In the genomic region with DNA sequence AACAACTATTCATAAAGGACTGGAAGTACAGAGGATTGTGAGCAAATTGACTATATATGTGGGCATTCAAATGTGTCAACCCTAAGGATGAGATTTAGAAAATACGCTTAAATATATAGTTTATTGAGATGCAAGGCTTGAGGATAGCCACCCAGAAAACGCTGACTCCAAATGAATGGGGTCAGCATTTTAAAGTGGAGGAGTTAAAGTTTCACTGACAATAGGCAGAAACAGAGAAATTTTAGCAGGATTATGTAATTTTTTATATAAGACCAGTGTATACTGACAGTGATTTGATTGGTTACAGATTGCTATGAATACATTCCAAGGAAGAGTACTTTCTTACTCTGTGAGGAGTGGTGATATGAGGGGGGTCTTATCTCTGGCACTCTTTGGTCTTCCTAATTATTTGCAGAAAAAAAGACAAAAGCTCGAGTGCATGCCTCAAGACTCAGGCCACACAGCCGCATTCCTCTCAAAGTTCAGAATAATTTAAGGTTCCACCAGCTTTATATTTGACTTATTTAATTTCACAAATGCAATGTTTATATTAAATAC, we compare ENCODE assay signal across 2 cellular contexts.
TF ChIP-seq lines count a peak whose summit lies in the region.

No MANE protein-coding gene starts in this region.

TF ChIP-seq in HepG2, 621 proteins besides CTCF, POLR2A, EP300 and RAD21:
- TF ChIP-seq CCAR2 (optimal IDR thresholded peaks at IDR 0.05; ENCODE audit: low read depth, low read length) = no peak
- peak; percentile 48; the same call in 1 of the 2 replicates for TF ChIP-seq MAFF (IDR thresholded peaks at IDR 0.05; ENCODE audit: low read depth, low read length)
- TF ChIP-seq MAFK (conservative IDR thresholded peaks at IDR 0.05 in 1 of 2, IDR thresholded peaks at IDR 0.05 in 1 of 2; ENCODE audit: low read length in 2 of 2) = peak; percentile 9 to 73; a peak in 2 of 4 replicates

TF ChIP-seq in SK-N-SH, 30 proteins besides CTCF, POLR2A, EP300 and RAD21:
- TF ChIP-seq TCF12 (IDR thresholded peaks at IDR 0.05) = peak; percentile 73
- TF ChIP-seq POLR2AphosphoS5 (IDR thresholded peaks at IDR 0.05; ENCODE audit: low read depth, low read length) = no peak
TF ChIP-seq in SK-N-SH: peak in this region for 1.
